In genomic region chr1:179882253-179883039, GRCh38 we compare ENCODE assay signal across 1 cellular context.
TF ChIP-seq lines count a peak whose summit lies in the region.

TSS of gene TOR1AIP1 (plus strand) at chr1:179882285. CDS start at chr1:179882503, 218 bp downstream.

TF ChIP-seq in K562, 482 proteins besides CTCF, POLR2A, EP300 and RAD21 (continued from another document and continues in another):
- TF ChIP-seq CHD7 (IDR thresholded peaks at IDR 0.05; ENCODE audit: low read depth, low read length) (no peak), ZNF24 (IDR thresholded peaks at IDR 0.05) (peak; percentile 77), RB1 (IDR thresholded peaks at IDR 0.05; ENCODE audit: low read depth) (peak; percentile 97), HNRNPL (IDR thresholded peaks at IDR 0.05; ENCODE audit: low read depth, low read length) (no peak), BDP1 (IDR thresholded peaks at IDR 0.05; ENCODE audit: insufficient read depth, insufficient read length) (no peak), KAT8 (IDR thresholded peaks at IDR 0.05; ENCODE audit: low read depth) (0 out of 2 replicates have a peak, but pooled peaks have one; percentile 24), FOXP4 (CRISPR knock-in tag; IDR thresholded peaks at IDR 0.05; ENCODE audit: borderline replicate concordance) (no peak), TOE1 (IDR thresholded peaks at IDR 0.05; ENCODE audit: borderline replicate concordance) (peak; percentile 92), TOE1 (CRISPR knock-in tag; IDR thresholded peaks at IDR 0.05; ENCODE audit: borderline replicate concordance, low read depth) (peak; percentile 90; the same call in 1 of the 2 replicates), ZBTB5 (IDR thresholded peaks at IDR 0.05) (0 out of 2 replicates have a peak, but pooled peaks have one; percentile 43), KLF16 (IDR thresholded peaks at IDR 0.05) (no peak; the same call in 1 of the 2 replicates), MAZ (CRISPR knock-in tag; conservative IDR thresholded peaks at IDR 0.05 in 1 of 2, IDR thresholded peaks at IDR 0.05 in 1 of 2) (peak; percentile 99), CREB1 (IDR thresholded peaks at IDR 0.05) (peak; percentile 92), CREB1 (CRISPR knock-in tag; IDR thresholded peaks at IDR 0.05) (peak; percentile 93), BMI1 (IDR thresholded peaks at IDR 0.05; ENCODE audit: low read length) (no peak; the same call in 1 of the 2 replicates), ZNF561 (CRISPR knock-in tag; conservative IDR thresholded peaks at IDR 0.05) (no peak), KDM1A (IDR thresholded peaks at IDR 0.05) (no peak), FOXJ2 (tag; IDR thresholded peaks at IDR 0.05) (peak; percentile 82; the same call in 1 of the 2 replicates), ZNF77 (CRISPR knock-in tag; IDR thresholded peaks at IDR 0.05) (no peak), TEAD4 (IDR thresholded peaks at IDR 0.05; ENCODE audit: low read length) (peak; percentile 64; the same call in 1 of the 2 replicates), TEAD4 (CRISPR knock-in tag; IDR thresholded peaks at IDR 0.05; ENCODE audit: borderline replicate concordance) (no peak), ZBTB12 (CRISPR knock-in tag; IDR thresholded peaks at IDR 0.05) (peak; percentile 95), ZNF551 (CRISPR knock-in tag; IDR thresholded peaks at IDR 0.05) (no peak), MTA2 (IDR thresholded peaks at IDR 0.05; ENCODE audit: low read depth) (peak; percentile 48), BCL6 (CRISPR knock-in tag; IDR thresholded peaks at IDR 0.05) (peak; percentile 86), ZNF696 (CRISPR knock-in tag; conservative IDR thresholded peaks at IDR 0.05) (no peak), NONO (IDR thresholded peaks at IDR 0.05; ENCODE audit: low read depth in 2 of 2, low read length in 1 of 2) (peak in 1 of 2 experiments; percentile 64; a peak in 1 of 4 replicates), ETV6 (IDR thresholded peaks at IDR 0.05; ENCODE audit: borderline replicate concordance in 1 of 2, low read depth in 2 of 2, low read length in 1 of 2) (peak; percentile 52 to 64; a peak in 1 of 4 replicates), ETV6 (CRISPR knock-in tag; IDR thresholded peaks at IDR 0.05; ENCODE audit: borderline replicate concordance) (0 out of 2 replicates have a peak, but pooled peaks have one; percentile 72), POLR2G (IDR thresholded peaks at IDR 0.05; ENCODE audit: low read depth, low read length) (peak; percentile 96), ZBTB1 (CRISPR knock-in tag; IDR thresholded peaks at IDR 0.05; ENCODE audit: borderline replicate concordance, low read depth) (peak; percentile 78), REST (CRISPR knock-in tag; IDR thresholded peaks at IDR 0.05; ENCODE audit: low read depth) (peak; percentile 78), MED1 (CRISPR knock-in tag; IDR thresholded peaks at IDR 0.05; ENCODE audit: borderline replicate concordance) (no peak), RBM34 (IDR thresholded peaks at IDR 0.05; ENCODE audit: borderline replicate concordance, insufficient read depth, low read length) (no peak), ATF7 (IDR thresholded peaks at IDR 0.05) (peak; percentile 98), RFX1 (IDR thresholded peaks at IDR 0.05) (no peak), DIDO1 (tag; IDR thresholded peaks at IDR 0.05; ENCODE audit: low read depth) (peak; percentile 93), PRMT5 (CRISPR knock-in tag; IDR thresholded peaks at IDR 0.05) (no peak), TBL1XR1 (IDR thresholded peaks at IDR 0.05; ENCODE audit: low read length in 2 of 2) (peak in 1 of 2 experiments; percentile 92; a peak in 2 of 4 replicates), KHSRP (IDR thresholded peaks at IDR 0.05) (no peak), PHB2 (IDR thresholded peaks at IDR 0.05; ENCODE audit: low read depth) (no peak), MXI1 (IDR thresholded peaks at IDR 0.05; ENCODE audit: low read depth, low read length) (peak; percentile 63; the same call in 1 of the 2 replicates), GTF2A2 (tag; IDR thresholded peaks at IDR 0.05) (peak; percentile 79), ZNF239 (CRISPR knock-in tag; IDR thresholded peaks at IDR 0.05) (peak; percentile 79), RBFOX2 (IDR thresholded peaks at IDR 0.05; ENCODE audit: low read depth, low read length) (peak; percentile 99), IRF2 (CRISPR knock-in tag; IDR thresholded peaks at IDR 0.05) (no peak), ZNF695 (CRISPR knock-in tag; IDR thresholded peaks at IDR 0.05) (no peak; the same call in 1 of the 2 replicates), HNRNPK (IDR thresholded peaks at IDR 0.05; ENCODE audit: low read depth, low read length, poor library complexity, severe bottlenecking) (no peak), ZNF140 (CRISPR knock-in tag; IDR thresholded peaks at IDR 0.05) (no peak), SMARCC2 (IDR thresholded peaks at IDR 0.05; ENCODE audit: low read depth) (peak; percentile 37; the same call in 1 of the 2 replicates), NCOA2 (IDR thresholded peaks at IDR 0.05; ENCODE audit: partially characterized antibody in 2 of 2) (no peak), ZSCAN32 (CRISPR knock-in tag; IDR thresholded peaks at IDR 0.05) (no peak)
